In genomic region chr12:48768736-48769135, GRCh38 we compare ENCODE assay signal across 1 cellular context.
TF ChIP-seq lines count a peak whose summit lies in the region.

No MANE protein-coding gene starts in this region.

TF ChIP-seq in GM23338, 12 proteins besides CTCF, POLR2A, EP300 and RAD21 (continued from another document):
- no peak for TF ChIP-seq ZNF462 (CRISPR knock-in tag; IDR thresholded peaks at IDR 0.05)
TF ChIP-seq in GM23338: peak in this region for 0.
